Comparison of ENCODE assay signal across 8 cellular contexts in genomic region chr5:180785151-180785781, GRCh38. TPM values are rescaled to one million over a fixed set of nuclear protein-coding genes. Genes with fewer than 3 reads are reported as not detected.
DNase-seq lines count a peak whose midpoint lies in the region; ATAC-seq and TF ChIP-seq lines count a peak whose summit lies in the region.

No MANE protein-coding gene starts in this region.

- peak overlapping the region in 1 of 2 donors; percentile 42 for H3K9ac ChIP-seq in duodenal mucosa (ENCODE audit: low read depth in 1 of 2, low read length in 2 of 2)

- in situ Hi-C loops in Panc1 (cut with HindIII; ENCODE audit: low pct_unique_long_range_greater_than_20kb, low sequenced_read_pairs): no loop called here
- in situ Hi-C loops in transverse colon (cut with MboI; ENCODE audit: low pct_ligation_motif_present in 1 of 4, low pct_unique_long_range_greater_than_20kb in 1 of 4, low sequenced_read_pairs in 3 of 4): loop anchor here in 1 of 4 donors (10.0 kb wide), 1 partner anchor 60 kb away; no protein-coding TSS in a partner anchor

- H3K4me1 ChIP-seq in Panc1 (ENCODE audit: control insufficient read depth, insufficient read depth, low read length): peaks cover 18% of the 10 kb centered on the region
- H3K4me1 ChIP-seq in duodenal mucosa (ENCODE audit: control insufficient read depth in 1 of 2, insufficient read depth in 2 of 2, low read length in 2 of 2): peaks cover 10 to 24% of the 10 kb centered on the region in 2 donors
- peaks cover 25 to 32% (median 26%) of the 10 kb centered on the region in 4 donors for H3K4me1 ChIP-seq in transverse colon

- H3K27ac ChIP-seq in Panc1 (ENCODE audit: low read length) (peak overlapping the region; percentile 39; the same call in 1 of the 2 replicates), duodenal mucosa (ENCODE audit: low read depth, low read length) (peak overlapping the region; percentile 41), transverse colon (peak overlapping the region; percentile 71 to 83 (median 80))

- H3K4me3 ChIP-seq in Panc1 (ENCODE audit: low read depth in 2 of 2, low read length in 2 of 2) (no peak overlapping the region), duodenal mucosa (ENCODE audit: low read depth in 1 of 2, low read length in 2 of 2) (no peak overlapping the region), transverse colon (no peak overlapping the region)

- DNase-seq in Panc1 (ENCODE audit: low read depth, low spot score) (no peak), lung microvascular endothelial cell (ENCODE audit: low read depth in 2 of 2) (peak; percentile 34 to 44), transverse colon (no peak), anterior cingulate cortex (lab: John Stamatoyannopoulos, UW) (no peak), globus pallidus (ENCODE audit: low spot score) (no peak)
- no peak for DNase-seq in stimulated activated CD8-positive, alpha-beta memory T cell treated with anti-CD3 and anti-CD28 coated beads, Interleukin-4, amount 100 ng/mL, for 48 hours

- no peak for TF ChIP-seq EP300 in transverse colon (IDR thresholded peaks at IDR 0.05; ENCODE audit: low read depth)

- CTCF ChIA-PET in Panc1 (lab: Charles Lee): interaction anchor here (1.1 kb wide), 1 partner anchor 17 kb away, joined by 3 read pairs; the partner anchor contains the start of gene MGAT1

- WGBS in transverse colon (ENCODE audit: low coverage in 1 of 2), 2 donors: 53 to 54% methylated on average over 5 to 10 of the region's 14 CpGs

- POLR2A ChIA-PET in Panc1 (lab: Charles Lee): no interaction called here

- no peak for TF ChIP-seq POLR2A in transverse colon (IDR thresholded peaks at IDR 0.05)

- intact Hi-C loops in Panc1 (cut with micrococcal nuclease; ENCODE audit: unreplicated experiment): loop anchor here (5.0 kb wide), 1 partner anchor 72 kb away; no protein-coding TSS in a partner anchor
- intact Hi-C loops in transverse colon (cut with DNase I; ENCODE audit: low total_unique reads): no loop called here

- TF ChIP-seq CTCF in Panc1 (IDR thresholded peaks at IDR 0.05): no peak
- TF ChIP-seq CTCF in transverse colon (IDR thresholded peaks at IDR 0.05): no peak

- no TSS peak for BruUV-seq in Panc1 (replicated peaks; lab: Mats Ljungman, UMichigan)

- H3K9me3 ChIP-seq in Panc1 (ENCODE audit: control insufficient read depth, insufficient read depth, low read depth, low read length) (no peaks in the 10 kb centered on the region), duodenal mucosa (ENCODE audit: control insufficient read depth in 1 of 2, low read length in 2 of 2) (no peaks in the 10 kb centered on the region), transverse colon (no peaks in the 10 kb centered on the region)

- ATAC-seq in Panc1 (no peak), HG03095 (IDR thresholded peaks at IDR 0.05; ENCODE audit: unreplicated experiment) (no peak)

- no peaks in the 10 kb centered on the region for H3K36me3 ChIP-seq in Panc1 (ENCODE audit: control insufficient read depth, insufficient read depth, low read length)
- peaks cover 5 to 15% of the 10 kb centered on the region in 2 donors for H3K36me3 ChIP-seq in duodenal mucosa (ENCODE audit: control insufficient read depth in 1 of 2, insufficient read depth in 2 of 2, low read length in 2 of 2)
- H3K36me3 ChIP-seq in transverse colon: peaks cover 0 to 2% (median 0%) of the 10 kb centered on the region in 4 donors

- no peaks in the 10 kb centered on the region for H3K27me3 ChIP-seq in Panc1 (ENCODE audit: control insufficient read depth, insufficient read depth, low read length)
- H3K27me3 ChIP-seq in duodenal mucosa (ENCODE audit: control insufficient read depth in 1 of 2, insufficient read depth in 2 of 2, low read length in 2 of 2): no peaks in the 10 kb centered on the region
- H3K27me3 ChIP-seq in transverse colon: no peaks in the 10 kb centered on the region

RNA-seq across cellular contexts. Expression of gene MGAT1, which starts 17.3 kb away (rescaled TPM):
- 113 TPM for total RNA-seq in Panc1 (2021; ENCODE audit: unreplicated experiment)
- 116 TPM for polyA plus RNA-seq in Panc1 (2012; ENCODE audit: insufficient read length)
- 65.8 and 129 TPM in 2 replicates for total RNA-seq in lung microvascular endothelial cell
- 100 to 1,000 TPM in 3 of 4 donors, 10 to 100 TPM in 1; 98.5 to 131 (median 114) TPM for total RNA-seq in transverse colon

RNA-seq across cellular contexts. Expression of gene OR2Y1, which starts 45.4 kb away (rescaled TPM):
- total RNA-seq in Panc1 (2021; ENCODE audit: unreplicated experiment) (not detected), lung microvascular endothelial cell (not detected in 2 replicates), transverse colon (not detected)
- polyA plus RNA-seq in Panc1 (2012; ENCODE audit: insufficient read length): not detected

Comparison
In these comparisons a context has a peak if more than half of its experiments do, and no peak if none do; other contexts are left out.
1. DNase-seq: peak in lung microvascular endothelial cell (2 of 2); none in Panc1 (single experiment), transverse colon (single experiment), anterior cingulate cortex (0 of 58), globus pallidus (single experiment) and stimulated activated CD8-positive, alpha-beta memory T cell treated with anti-CD3 and anti-CD28 coated beads, Interleukin-4, amount 100 ng/mL, for 48 hours (single experiment).
2. Peak in every context shown above with its lines, with median percentiles within 50 percentile points of each other: H3K27ac ChIP-seq.